ENCODE assay signal across 10 cellular contexts in the genomic region with DNA sequence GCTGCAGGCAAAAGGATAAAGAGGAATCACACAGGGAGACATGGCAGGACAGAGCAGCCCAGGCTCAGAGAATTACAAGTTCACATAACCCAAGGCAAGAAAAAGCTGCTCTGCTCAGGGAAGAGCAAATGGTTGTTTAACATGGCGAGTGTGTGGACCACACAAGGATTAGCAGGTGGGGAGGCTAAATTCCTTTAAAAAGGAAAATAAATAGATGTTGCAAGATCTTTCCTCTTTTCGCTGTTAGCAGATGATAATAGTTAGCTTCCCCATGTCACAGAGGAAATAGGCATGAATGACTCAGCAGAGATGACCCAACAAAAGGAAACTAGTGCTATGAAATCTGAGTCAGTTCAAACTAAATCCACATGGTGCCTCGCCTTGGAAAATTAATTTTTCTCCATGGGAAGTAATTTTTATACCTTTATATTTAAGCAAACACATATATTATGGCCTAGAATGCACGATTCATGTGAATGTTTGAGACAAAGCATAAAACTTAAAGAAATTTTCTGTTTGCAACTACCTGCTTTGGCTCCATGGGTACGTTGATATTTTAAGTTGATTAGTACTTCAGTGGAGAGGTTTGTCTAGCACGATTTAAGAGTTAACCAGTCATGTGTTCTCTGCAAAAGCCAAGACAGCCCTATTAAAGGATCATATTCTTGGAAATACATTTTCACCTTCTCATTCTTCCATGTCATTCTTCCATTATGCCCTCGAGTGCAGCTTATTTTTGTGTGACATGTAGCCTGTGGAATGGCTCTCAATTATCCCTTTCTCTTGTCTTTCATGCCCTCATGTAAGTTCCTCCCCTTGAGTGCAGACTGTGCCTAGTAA. TPM values are rescaled to one million over a fixed set of nuclear protein-coding genes. Genes with fewer than 3 reads are reported as not detected.
DNase-seq lines count a peak whose midpoint lies in the region; ATAC-seq and TF ChIP-seq lines count a peak whose summit lies in the region.
"Had no signal": no experiment of that assay in that cellular context is flagged by ENCODE, and none has a peak within 500 bp of the region (broad histone marks: within the 10 kb centered on the region; RNA-seq: fewer than 3 reads in every experiment).

No MANE protein-coding gene starts in this region.

- H3K27me3 Mint-ChIP-seq in endothelial cell (ENCODE audit: unreplicated experiment) = peaks cover 9% of the 10 kb centered on the region
- peaks cover 25 to 30% of the 10 kb centered on the region in 2 donors for H3K27me3 Mint-ChIP-seq in stimulated activated naive B cell treated with anti-CD40 and anti-IgM and Interleukin-4, amounts not matched to agents 10 μg/mL and 1 μg/mL and 100 μg/mL, for 72 hours

- peaks cover 0 to 6% (median 0%) of the 10 kb centered on the region in 3 donors for H3K27me3 ChIP-seq in psoas muscle (ENCODE audit: insufficient read depth in 3 of 3, low read length in 2 of 3)

- WGBS in psoas muscle, 3 donors = 58 to 69% (median 66%) methylated on average over 7 of the region's 7 CpGs

- H3K36me3 ChIP-seq in psoas muscle (ENCODE audit: insufficient read depth in 1 of 2, low read depth in 1 of 2) = no peaks in the 10 kb centered on the region

- no peaks in the 10 kb centered on the region for H3K9me3 Mint-ChIP-seq in endothelial cell (ENCODE audit: unreplicated experiment)
- H3K9me3 Mint-ChIP-seq in stimulated activated naive B cell treated with anti-CD40 and anti-IgM and Interleukin-4, amounts not matched to agents 10 μg/mL and 1 μg/mL and 100 μg/mL, for 72 hours = no peaks in the 10 kb centered on the region

- no peak overlapping the region for H3K27ac ChIP-seq in psoas muscle

- H3K36me3 Mint-ChIP-seq in endothelial cell (ENCODE audit: low read depth, unreplicated experiment) = no peaks in the 10 kb centered on the region
- H3K36me3 Mint-ChIP-seq in stimulated activated naive B cell treated with anti-CD40 and anti-IgM and Interleukin-4, amounts not matched to agents 10 μg/mL and 1 μg/mL and 100 μg/mL, for 72 hours = no peaks in the 10 kb centered on the region

- DNase-seq in H4 (ENCODE audit: low spot score) = peak; percentile 93
- DNase-seq in OCI-M1 (lab: John Stamatoyannopoulos, UW) = peak; percentile 87
- DNase-seq in endothelial cell (ENCODE audit: low spot score) = no peak
- DNase-seq in psoas muscle = no peak
- DNase-seq in stimulated activated naive B cell treated with anti-CD40 and anti-IgM and Interleukin-4, amounts not matched to agents 10 μg/mL and 1 μg/mL and 100 μg/mL, for 72 hours = no peak
- no peak for DNase-seq in GOT3 (lab: John Stamatoyannopoulos, UW)

- no peak overlapping the region for H3K4me3 Mint-ChIP-seq in endothelial cell (ENCODE audit: unreplicated experiment)
- no peak overlapping the region for H3K4me3 Mint-ChIP-seq in stimulated activated naive B cell treated with anti-CD40 and anti-IgM and Interleukin-4, amounts not matched to agents 10 μg/mL and 1 μg/mL and 100 μg/mL, for 72 hours

- H3K4me3 ChIP-seq in psoas muscle = no peak overlapping the region
- H3K4me3 ChIP-seq: lung had no signal

- H3K4me1 ChIP-seq in psoas muscle = no peaks in the 10 kb centered on the region

- intact Hi-C loops in psoas muscle (cut with DNase I) = no loop called here

- peaks cover 10% of the 10 kb centered on the region for H3K4me1 Mint-ChIP-seq in endothelial cell (ENCODE audit: unreplicated experiment)
- no peaks in the 10 kb centered on the region for H3K4me1 Mint-ChIP-seq in stimulated activated naive B cell treated with anti-CD40 and anti-IgM and Interleukin-4, amounts not matched to agents 10 μg/mL and 1 μg/mL and 100 μg/mL, for 72 hours

- peak in 3 of 4 donors; percentile 28 to 51 (median 29) for ATAC-seq in psoas muscle
- no peak for ATAC-seq in HG03039 (IDR thresholded peaks at IDR 0.05; ENCODE audit: unreplicated experiment)
- ATAC-seq in stimulated activated naive B cell treated with anti-CD40 and anti-IgM and Interleukin-4, amounts not matched to agents 10 μg/mL and 1 μg/mL and 100 μg/mL, for 72 hours (replicated peaks) = no peak
- no peak for ATAC-seq in GM21786 (IDR thresholded peaks at IDR 0.05; ENCODE audit: unreplicated experiment)

- TF ChIP-seq CTCF in endothelial cell (IDR thresholded peaks at IDR 0.05; ENCODE audit: unreplicated experiment) = no peak
- no peak for TF ChIP-seq CTCF in psoas muscle (IDR thresholded peaks at IDR 0.05)

- no peaks in the 10 kb centered on the region for H3K9me3 ChIP-seq in psoas muscle

- peak overlapping the region; percentile 72 for H3K27ac Mint-ChIP-seq in endothelial cell (ENCODE audit: unreplicated experiment)
- H3K27ac Mint-ChIP-seq in stimulated activated naive B cell treated with anti-CD40 and anti-IgM and Interleukin-4, amounts not matched to agents 10 μg/mL and 1 μg/mL and 100 μg/mL, for 72 hours = no peak overlapping the region

RNA-seq across cellular contexts. Expression of gene FJX1, which starts 38.5 kb away (rescaled TPM):
- 11.3 and 14.5 TPM in 2 replicates for total RNA-seq in H4 (2014; rRNA removed; shearing (Covaris generic))
- total RNA-seq in endothelial cell (ENCODE audit: unreplicated experiment) = 34.3 TPM
- total RNA-seq in psoas muscle = 1 to 10 TPM in 3 of 4 donors, under 1 TPM in 1; 0.75 to 4.0 (median 3.1) TPM
- 1 to 10 TPM in 1 of 3 donors, under 1 TPM in 2; 0.60 to 8.0 (median 0.96) TPM for polyA plus RNA-seq in psoas muscle

RNA-seq across cellular contexts. Expression of gene PAMR1, which starts 54.4 kb away (rescaled TPM):
- total RNA-seq in H4 (2014; rRNA removed; shearing (Covaris generic)) = 0.06 and 0.35 TPM in 2 replicates
- 0.82 TPM for total RNA-seq in endothelial cell (ENCODE audit: unreplicated experiment)
- total RNA-seq in psoas muscle = 1 to 10 TPM in 1 of 4 donors, under 1 TPM in 3; 0.37 to 1.9 (median 0.72) TPM
- polyA plus RNA-seq in psoas muscle = under 1 TPM; 0.16 to 0.91 (median 0.72) TPM
- total RNA-seq: T-helper 1 cell treated with Interleukin-12 subunit alpha and Interleukin-12 subunit beta and Interleukin-4 antibody, amounts not matched to agents 30 ng/mL and 1 ng/mL, for 36 hours had no signal

Comparison
In these comparisons a context has a peak if more than half of its experiments do, and no peak if none do; other contexts are left out.
1. DNase-seq: peak in H4 (single experiment) and OCI-M1 (single experiment); none in endothelial cell (single experiment), psoas muscle (0 of 2), stimulated activated naive B cell treated with anti-CD40 and anti-IgM and Interleukin-4, amounts not matched to agents 10 μg/mL and 1 μg/mL and 100 μg/mL, for 72 hours (single experiment) and GOT3 (single experiment).
2. ATAC-seq: peak in psoas muscle (3 of 4); none in HG03039 (single experiment), stimulated activated naive B cell treated with anti-CD40 and anti-IgM and Interleukin-4, amounts not matched to agents 10 μg/mL and 1 μg/mL and 100 μg/mL, for 72 hours (0 of 2) and GM21786 (single experiment).